29 cellular contexts compared by ENCODE assay signal in genomic region chr5:177225798-177226197, GRCh38.
"Had no signal": no experiment of that assay in that cellular context is flagged by ENCODE, and none has a peak within 500 bp of the region (broad histone marks: within the 10 kb centered on the region; RNA-seq: fewer than 3 reads in every experiment).

No MANE protein-coding gene starts in this region.

- H3K27me3 Mint-ChIP-seq: naive thymus-derived CD4-positive, alpha-beta T cell; progenitor cell of endocrine pancreas; stimulated activated naive B cell treated with anti-CD40 and anti-IgM and Interleukin-4, amounts not matched to agents 10 μg/mL and 1 μg/mL and 100 μg/mL, for 72 hours; stimulated activated naive CD8-positive, alpha-beta T cell treated with anti-CD3 and anti-CD28 coated beads, Interleukin-15, Interleukin-2, amounts not matched to agents 100 ng/mL and 50 ng/mL, for 24 hours; type B pancreatic cell had no signal

- H3K4me1 Mint-ChIP-seq: nephron, neural progenitor cell had no signal

- DNase-seq: naive thymus-derived CD4-positive, alpha-beta T cell; natural killer cell; occipital lobe; ovary; posterior cingulate gyrus; psoas muscle; right cardiac atrium; right lobe of liver; sigmoid colon; small intestine; stimulated activated CD4-positive, alpha-beta T cell treated with anti-CD3 and anti-CD28 coated beads, Interleukin-15, amount 100 ng/mL, for 24 hours; stimulated activated CD4-positive, alpha-beta T cell treated with anti-CD3 and anti-CD28 coated beads, Interleukin-2, amount 100 ng/mL, for 24 hours; stimulated activated CD4-positive, alpha-beta T cell treated with anti-CD3 and anti-CD28 coated beads, Interleukin-2, amount 100 ng/mL, for 48 hours; stimulated activated CD4-positive, alpha-beta T cell treated with anti-CD3 and anti-CD28 coated beads, Interleukin-4, amount 100 ng/mL, for 24 hours; stimulated activated naive B cell treated with anti-CD40 and anti-IgM and Interleukin-4, amounts not matched to agents 10 μg/mL and 1 μg/mL and 100 μg/mL, for 72 hours; stimulated activated naive CD4-positive, alpha-beta T cell treated with Interleukin-2 at 50 U/mL for 16 hours; stomach; thyroid gland; upper lobe of right lung had no signal

- H3K27ac Mint-ChIP-seq: nephron; neural progenitor cell; progenitor cell of endocrine pancreas; stimulated activated effector memory CD8-positive, alpha-beta T cell treated with anti-CD3 and anti-CD28 coated beads, Interleukin-12 subunit alpha, Interleukin-12 subunit beta, amount 100 ng/mL, for 72 hours; stimulated activated naive B cell treated with anti-CD40 and anti-IgM and Interleukin-4, amounts not matched to agents 10 μg/mL and 1 μg/mL and 100 μg/mL, for 72 hours; stimulated activated naive CD8-positive, alpha-beta T cell treated with anti-CD3 and anti-CD28 coated beads, Interleukin-15, Interleukin-2, amounts not matched to agents 100 ng/mL and 50 ng/mL, for 24 hours; type B pancreatic cell had no signal

- H3K36me3 ChIP-seq: neural progenitor cell, ovary, thoracic aorta, thyroid gland, vagina had no signal

- H3K36me3 Mint-ChIP-seq: natural killer cell had no signal

- H3K27me3 ChIP-seq: neural progenitor cell, ovary, right lobe of liver, sigmoid colon, stomach, thyroid gland, tibial nerve, upper lobe of right lung, vagina had no signal

- H3K4me1 ChIP-seq: neural progenitor cell, parathyroid adenoma, right lobe of liver, upper lobe of right lung had no signal

- H3K9me3 Mint-ChIP-seq: naive thymus-derived CD4-positive, alpha-beta T cell; natural killer cell; nephron; neural progenitor cell; stimulated activated effector memory CD8-positive, alpha-beta T cell treated with anti-CD3 and anti-CD28 coated beads, Interleukin-12 subunit alpha, Interleukin-12 subunit beta, amount 100 ng/mL, for 72 hours; stimulated activated naive B cell treated with anti-CD40 and anti-IgM and Interleukin-4, amounts not matched to agents 10 μg/mL and 1 μg/mL and 100 μg/mL, for 72 hours; stimulated activated naive CD8-positive, alpha-beta T cell treated with anti-CD3 and anti-CD28 coated beads, Interleukin-15, Interleukin-2, amounts not matched to agents 100 ng/mL and 50 ng/mL, for 24 hours; type B pancreatic cell had no signal

- H3K9ac ChIP-seq: neural progenitor cell, parathyroid adenoma had no signal

- H3K27ac ChIP-seq: neural progenitor cell, ovary, parathyroid adenoma, psoas muscle, right lobe of liver, sigmoid colon, stomach, thoracic aorta, thyroid gland, tibial nerve, upper lobe of right lung, vagina had no signal

- H3K9me3 ChIP-seq: ovary, psoas muscle, right lobe of liver, sigmoid colon, stomach, thoracic aorta, thyroid gland, tibial nerve, upper lobe of right lung, vagina had no signal

- H2AFZ ChIP-seq: neural progenitor cell, parathyroid adenoma had no signal

- H3K4me3 Mint-ChIP-seq: naive thymus-derived CD4-positive, alpha-beta T cell; natural killer cell; nephron; neural progenitor cell; stimulated activated effector memory CD8-positive, alpha-beta T cell treated with anti-CD3 and anti-CD28 coated beads, Interleukin-12 subunit alpha, Interleukin-12 subunit beta, amount 100 ng/mL, for 72 hours; stimulated activated naive B cell treated with anti-CD40 and anti-IgM and Interleukin-4, amounts not matched to agents 10 μg/mL and 1 μg/mL and 100 μg/mL, for 72 hours; stimulated activated naive CD8-positive, alpha-beta T cell treated with anti-CD3 and anti-CD28 coated beads, Interleukin-15, Interleukin-2, amounts not matched to agents 100 ng/mL and 50 ng/mL, for 24 hours; type B pancreatic cell had no signal

- ATAC-seq: naive thymus-derived CD4-positive, alpha-beta T cell; natural killer cell; psoas muscle; right cardiac atrium; right lobe of liver; stimulated activated effector memory CD8-positive, alpha-beta T cell treated with anti-CD3 and anti-CD28 coated beads, Interleukin-12 subunit alpha, Interleukin-12 subunit beta, amount 100 ng/mL, for 72 hours; stimulated activated naive B cell treated with anti-CD40 and anti-IgM and Interleukin-4, amounts not matched to agents 10 μg/mL and 1 μg/mL and 100 μg/mL, for 72 hours; upper lobe of right lung had no signal

- H3K4me2 ChIP-seq: neural progenitor cell had no signal

- H3K4me3 ChIP-seq: neural progenitor cell, ovary, psoas muscle, right lobe of liver, sigmoid colon, stomach, thoracic aorta, thyroid gland, tibial nerve, upper lobe of right lung, vagina had no signal
